34 cellular contexts compared by ENCODE assay signal in genomic region chr10:127570036-127570435, GRCh38. TPM values are rescaled to one million over a fixed set of nuclear protein-coding genes. Genes with fewer than 3 reads are reported as not detected.
"Had no signal": no experiment of that assay in that cellular context is flagged by ENCODE, and none has a peak within 500 bp of the region (broad histone marks: within the 10 kb centered on the region; RNA-seq: fewer than 3 reads in every experiment).

No MANE protein-coding gene starts in this region.

- H3K4me3 Mint-ChIP-seq: mesothelial cell of epicardium; naive B cell; natural killer cell; nephron progenitor cell; neural progenitor cell; stimulated activated memory B cell treated with anti-CD40 and anti-IgM and Interleukin-4, amounts not matched to agents 10 μg/mL and 1 μg/mL and 100 μg/mL, for 72 hours had no signal

- H3K36me3 Mint-ChIP-seq: mesothelial cell of epicardium; natural killer cell; neural progenitor cell; stimulated activated memory B cell treated with anti-CD40 and anti-IgM and Interleukin-4, amounts not matched to agents 10 μg/mL and 1 μg/mL and 100 μg/mL, for 72 hours had no signal

- DNase-seq: kidney glomerular epithelial cell; left colon; left lung; lower lobe of right lung; mesendoderm; naive B cell; natural killer cell; nephron progenitor cell; occipital lobe; psoas muscle; right lobe of liver; stimulated activated CD4-positive, alpha-beta T cell treated with anti-CD3 and anti-CD28 coated beads, Interleukin-1b, Interleukin-23, amount 100 ng/mL, for 48 hours; stimulated activated CD4-positive, alpha-beta T cell treated with anti-CD3 and anti-CD28 coated beads, Interleukin-2, amount 100 ng/mL, for 48 hours; stimulated activated CD4-positive, alpha-beta T cell treated with anti-CD3 and anti-CD28 coated beads, Interleukin-4, amount 100 ng/mL, for 4 hours; stimulated activated CD8-positive, alpha-beta memory T cell treated with anti-CD3 and anti-CD28 coated beads, Interleukin-4, amount 100 ng/mL, for 48 hours; stimulated activated naive CD4-positive, alpha-beta T cell treated with Interleukin-2 at 50 U/mL for 16 hours; stomach; testis; thyroid gland; transverse colon; upper lobe of left lung had no signal

- FAIRE-seq: keratinocyte had no signal

- H3K27ac Mint-ChIP-seq: mesothelial cell of epicardium; naive B cell; natural killer cell; nephron progenitor cell; neural progenitor cell; stimulated activated memory B cell treated with anti-CD40 and anti-IgM and Interleukin-4, amounts not matched to agents 10 μg/mL and 1 μg/mL and 100 μg/mL, for 72 hours had no signal

- H3K4me1 Mint-ChIP-seq: mesothelial cell of epicardium; naive B cell; natural killer cell; nephron progenitor cell; neural progenitor cell; stimulated activated memory B cell treated with anti-CD40 and anti-IgM and Interleukin-4, amounts not matched to agents 10 μg/mL and 1 μg/mL and 100 μg/mL, for 72 hours had no signal

- H3K27me3 Mint-ChIP-seq: stimulated activated memory B cell treated with anti-CD40 and anti-IgM and Interleukin-4, amounts not matched to agents 10 μg/mL and 1 μg/mL and 100 μg/mL, for 72 hours had no signal

- H3K9me3 Mint-ChIP-seq: neural progenitor cell had no signal

RNA-seq across cellular contexts. Expression of gene NPS, which starts 20.9 kb away (rescaled TPM):
- total RNA-seq: left colon, left lung, liver, lower lobe of right lung, mesothelial cell of epicardium, mononuclear cell, natural killer cell, occipital lobe, osteocyte, posterior vena cava, psoas muscle, right atrium auricular region, right lobe of liver, skeletal muscle tissue, smooth muscle cell, stomach, testis, thyroid gland, transverse colon, upper lobe of left lung, urinary bladder, vagina had no signal
